In the genomic region with DNA sequence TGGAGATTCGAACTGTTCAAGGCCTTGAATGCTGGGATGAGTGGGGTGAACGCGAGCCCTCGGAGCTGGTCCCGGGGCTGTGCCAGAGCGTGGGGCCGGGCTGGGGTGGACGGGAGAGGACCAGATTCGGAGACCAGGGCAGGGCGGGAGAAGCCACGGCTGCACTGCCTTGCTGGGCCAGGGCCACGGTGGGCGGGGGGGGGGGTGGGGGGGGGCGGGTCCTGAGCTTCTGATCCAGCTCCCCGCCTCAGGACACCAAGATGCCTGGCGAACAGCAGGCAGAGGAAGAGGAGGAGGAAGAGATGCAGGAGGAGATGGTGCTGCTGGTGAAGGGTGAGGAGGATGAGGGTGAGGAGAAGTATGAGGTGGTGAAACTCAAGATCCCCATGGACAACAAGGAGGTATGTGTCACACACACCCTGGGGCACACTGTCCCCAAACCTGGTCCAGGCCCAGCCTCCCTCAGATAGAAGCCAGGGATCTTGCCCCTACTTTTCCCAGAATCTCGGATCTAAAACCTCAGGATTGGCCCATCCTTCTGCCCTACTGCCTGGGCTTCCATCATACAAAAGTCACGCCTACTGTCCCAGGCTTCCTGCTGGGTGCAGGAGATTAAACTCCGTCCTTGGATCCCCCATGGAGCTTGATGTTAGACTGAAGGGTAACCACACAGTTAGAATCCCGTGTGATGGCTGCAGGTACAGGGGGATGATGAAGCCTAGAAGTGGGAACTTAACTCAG, we compare ENCODE assay signal across 8 cellular contexts. TPM values are rescaled to one million over a fixed set of nuclear protein-coding genes. Genes with fewer than 3 reads are reported as not detected.
DNase-seq lines count a peak whose midpoint lies in the region; ATAC-seq and TF ChIP-seq lines count a peak whose summit lies in the region.

No MANE protein-coding gene starts in this region.

- no peak for TF ChIP-seq CTCF in right atrium auricular region (IDR thresholded peaks at IDR 0.05)
- no peak for TF ChIP-seq CTCF in smooth muscle cell (IDR thresholded peaks at IDR 0.05; ENCODE audit: borderline replicate concordance, insufficient read depth, poor library complexity, severe bottlenecking)
- no peak for TF ChIP-seq CTCF in GM13976 (IDR thresholded peaks at IDR 0.05; ENCODE audit: borderline replicate concordance, control extremely low read depth, extremely low read depth, insufficient read depth, missing control alignments)

- peak overlapping the region; percentile 82 for H2AFZ ChIP-seq in smooth muscle cell (ENCODE audit: low read depth)

- H3K9ac ChIP-seq in smooth muscle cell (ENCODE audit: low read depth): peak overlapping the region; percentile 77

- peak overlapping the region; percentile 86 to 90 for H3K27ac Mint-ChIP-seq in activated naive CD4-positive, alpha-beta T cell treated with anti-CD3 and anti-CD28 coated beads, Interleukin-2, amount 50 U/mL, for 72 hours

- H3K9me3 ChIP-seq in right atrium auricular region (no peaks in the 10 kb centered on the region), smooth muscle cell (replicated peaks; ENCODE audit: low read depth) (no peaks in the 10 kb centered on the region)

- no peaks in the 10 kb centered on the region for H3K36me3 Mint-ChIP-seq in activated naive CD4-positive, alpha-beta T cell treated with anti-CD3 and anti-CD28 coated beads, Interleukin-2, amount 50 U/mL, for 72 hours

- ATAC-seq in GM19438 (IDR thresholded peaks at IDR 0.05; ENCODE audit: low read depth, unreplicated experiment) (peak; percentile 6), HG03442 (IDR thresholded peaks at IDR 0.05; ENCODE audit: unreplicated experiment) (no peak)
- ATAC-seq in activated naive CD4-positive, alpha-beta T cell treated with anti-CD3 and anti-CD28 coated beads, Interleukin-2, amount 50 U/mL, for 72 hours: no peak

- peak overlapping the region; percentile 61 to 83 for H3K4me3 ChIP-seq in right atrium auricular region
- H3K4me3 ChIP-seq in smooth muscle cell: peak overlapping the region; percentile 80

- WGBS in smooth muscle cell (ENCODE audit: low lambda C conversion rate): 29% methylated on average over 10 of the region's 20 CpGs

- peaks cover 10% of the 10 kb centered on the region for H3F3A ChIP-seq in smooth muscle cell (ENCODE audit: low read depth)

- H3K27ac ChIP-seq in right atrium auricular region: peak overlapping the region; percentile 69 to 85
- peak overlapping the region; percentile 84 for H3K27ac ChIP-seq in smooth muscle cell (ENCODE audit: low read depth)

- H3K27me3 ChIP-seq in right atrium auricular region: no peaks in the 10 kb centered on the region
- H3K27me3 ChIP-seq in smooth muscle cell (ENCODE audit: low read depth): no peaks in the 10 kb centered on the region

- H3K4me1 ChIP-seq in right atrium auricular region: peaks cover 0 to 26% of the 10 kb centered on the region in 2 donors
- H3K4me1 ChIP-seq in smooth muscle cell (ENCODE audit: low read depth): peaks cover 6% of the 10 kb centered on the region

- peaks cover 16% of the 10 kb centered on the region for H3K79me2 ChIP-seq in smooth muscle cell (ENCODE audit: low read depth)

- H4K20me1 ChIP-seq in smooth muscle cell (ENCODE audit: low read depth): peaks cover 5% of the 10 kb centered on the region

- peak; percentile 62 for DNase-seq in AG08395 (ENCODE audit: low spot score)
- DNase-seq in activated naive CD4-positive, alpha-beta T cell treated with anti-CD3 and anti-CD28 coated beads, Interleukin-2, amount 50 U/mL, for 72 hours (ENCODE audit: low spot score in 2 of 2): no peak
- no peak for DNase-seq in right atrium auricular region (ENCODE audit: low spot score)
- DNase-seq in smooth muscle cell (lab: John Stamatoyannopoulos, UW; ENCODE audit: unreplicated experiment): no peak
- DNase-seq in activated effector memory CD4-positive, alpha-beta T cell treated with Interleukin-2 at 50 U/mL for 16 hours: no peak
- no peak for DNase-seq in GM13976 (ENCODE audit: low spot score)

- H3K36me3 ChIP-seq in right atrium auricular region: peaks cover 5% of the 10 kb centered on the region
- no peaks in the 10 kb centered on the region for H3K36me3 ChIP-seq in smooth muscle cell (ENCODE audit: low read depth)

- H3K4me2 ChIP-seq in smooth muscle cell: peak overlapping the region; percentile 84

- in situ Hi-C loops in GM13976 (cut with MboI; ENCODE audit: low sequenced_read_pairs, unreplicated experiment): loop anchor here (25.0 kb wide), 2 partner anchors 221 to 296 kb away; partner anchors contain the start of genes BOLA2B, CORO1A, GDPD3 and MAPK3

- no peaks in the 10 kb centered on the region for H3K9me3 Mint-ChIP-seq in activated naive CD4-positive, alpha-beta T cell treated with anti-CD3 and anti-CD28 coated beads, Interleukin-2, amount 50 U/mL, for 72 hours

RNA-seq across cellular contexts. Expression of gene ZNF771, which starts 0.6 kb away (rescaled TPM):
- 1 to 10 TPM; 4.4 to 7.9 TPM for total RNA-seq in activated naive CD4-positive, alpha-beta T cell treated with anti-CD3 and anti-CD28 coated beads, Interleukin-2, amount 50 U/mL, for 72 hours
- total RNA-seq in right atrium auricular region: 10 to 100 TPM; 13.0 to 14.3 TPM
- total RNA-seq in smooth muscle cell: 6.6 and 7.2 TPM in 2 replicates
- 14.5 and 20.9 TPM in 2 replicates for polyA plus RNA-seq in smooth muscle cell

RNA-seq across cellular contexts. Expression of gene ZNF48, which starts 12.7 kb away (rescaled TPM):
- 10 to 100 TPM in 1 of 2 donors, 1 to 10 TPM in 1; 7.6 to 10.9 TPM for total RNA-seq in activated naive CD4-positive, alpha-beta T cell treated with anti-CD3 and anti-CD28 coated beads, Interleukin-2, amount 50 U/mL, for 72 hours
- total RNA-seq in right atrium auricular region (10 to 100 TPM in 1 of 2 donors, 1 to 10 TPM in 1; 5.7 to 10.7 TPM), smooth muscle cell (7.7 and 9.3 TPM in 2 replicates)
- 8.0 and 10.3 TPM in 2 replicates for polyA plus RNA-seq in smooth muscle cell

RNA-seq across cellular contexts. Expression of gene DCTPP1, which starts 21.9 kb away (rescaled TPM):
- total RNA-seq in activated naive CD4-positive, alpha-beta T cell treated with anti-CD3 and anti-CD28 coated beads, Interleukin-2, amount 50 U/mL, for 72 hours: 100 to 1,000 TPM in 1 of 2 donors, 10 to 100 TPM in 1; 53.1 to 113 TPM
- total RNA-seq in right atrium auricular region (10 to 100 TPM; 14.4 to 18.7 TPM), smooth muscle cell (18.4 and 18.6 TPM in 2 replicates)
- polyA plus RNA-seq in smooth muscle cell: 34.8 and 37.8 TPM in 2 replicates

RNA-seq across cellular contexts. Expression of gene SEPTIN1, which starts 25.6 kb away (rescaled TPM):
- 100 to 1,000 TPM; 161 to 208 TPM for total RNA-seq in activated naive CD4-positive, alpha-beta T cell treated with anti-CD3 and anti-CD28 coated beads, Interleukin-2, amount 50 U/mL, for 72 hours
- under 1 TPM in 1 of 2 donors, not detected in 1; 0.35 TPM for total RNA-seq in right atrium auricular region
- total RNA-seq in smooth muscle cell: 0.27 TPM in 1 of 2 replicates, not detected in the other
- 2.8 and 3.7 TPM in 2 replicates for polyA plus RNA-seq in smooth muscle cell

RNA-seq across cellular contexts. Expression of gene MYL11, which starts 33.4 kb away (rescaled TPM):
- total RNA-seq in activated naive CD4-positive, alpha-beta T cell treated with anti-CD3 and anti-CD28 coated beads, Interleukin-2, amount 50 U/mL, for 72 hours: 1 to 10 TPM in 1 of 2 donors, under 1 TPM in 1; 0.97 to 1.2 TPM
- total RNA-seq in right atrium auricular region: not detected
- total RNA-seq in smooth muscle cell: not detected in 2 replicates
- polyA plus RNA-seq in smooth muscle cell: 3.6 and 8.2 TPM in 2 replicates
